ENCODE assay signal across 8 cellular contexts in the genomic region with DNA sequence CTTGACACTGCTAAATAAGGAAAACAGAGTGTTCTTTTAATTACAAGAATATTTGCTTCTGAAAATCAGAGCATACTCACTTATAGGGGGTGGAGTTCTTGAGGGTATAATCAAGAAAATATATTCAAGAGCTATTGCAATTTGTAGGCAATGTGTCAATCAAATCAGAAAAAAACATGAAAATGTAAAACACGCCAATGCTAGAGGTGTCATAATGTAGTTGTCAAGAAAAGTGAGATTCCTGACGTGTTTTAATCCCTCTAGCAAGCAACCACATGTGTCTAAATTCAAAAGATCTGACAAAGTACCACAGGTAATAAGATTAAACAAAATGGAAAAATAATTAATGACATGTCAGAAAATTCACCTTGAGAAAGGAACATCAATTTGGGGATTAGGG.
"Had no signal": no experiment of that assay in that cellular context is flagged by ENCODE, and none has a peak within 500 bp of the region (broad histone marks: within the 10 kb centered on the region; RNA-seq: fewer than 3 reads in every experiment).

No MANE protein-coding gene starts in this region.

- H2AFZ ChIP-seq: GM23248, GM23338 had no signal

- H3K27ac ChIP-seq: GM23248 had no signal

- H3K4me3 ChIP-seq: GM23248, GM23338, HAP-1 had no signal

- H3K36me3 ChIP-seq: HAP-1 had no signal

- H3K4me2 ChIP-seq: GM23338 had no signal

- H3K9me3 ChIP-seq: HAP-1 had no signal

- DNase-seq: GM23248, GOT3, H7, H9, HCEC 1CT, HFFc6 had no signal

- H3K9ac ChIP-seq: GM23248 had no signal
